13 cellular contexts compared by ENCODE assay signal in the genomic region with DNA sequence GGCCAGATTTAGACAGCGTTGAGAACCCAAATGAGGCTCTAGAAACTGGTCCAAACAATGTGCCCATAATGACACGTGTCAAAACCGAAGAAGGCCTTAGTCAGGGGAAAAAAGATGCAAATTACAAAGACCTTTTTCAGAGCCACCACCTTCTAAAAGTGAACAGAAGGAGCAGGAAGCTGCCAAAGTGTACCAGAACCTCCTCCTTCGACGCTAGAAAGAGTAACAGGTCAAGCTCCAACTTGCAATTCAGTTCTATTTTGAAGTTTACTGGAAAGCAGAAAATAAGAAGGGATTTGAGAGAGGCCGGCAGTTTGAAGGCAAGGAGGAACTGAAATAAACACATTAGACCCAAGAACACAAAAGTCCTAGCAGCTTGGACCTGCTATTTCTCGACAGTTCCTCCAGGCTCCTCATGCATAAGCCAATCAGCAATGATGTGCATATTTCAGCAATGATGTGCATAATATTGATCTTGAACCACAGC.
DNase-seq lines count a peak whose midpoint lies in the region; ATAC-seq lines count a peak whose summit lies in the region.
"Had no signal": no experiment of that assay in that cellular context is flagged by ENCODE, and none has a peak within 500 bp of the region (broad histone marks: within the 10 kb centered on the region; RNA-seq: fewer than 3 reads in every experiment).

No MANE protein-coding gene starts in this region.

- H2AFZ ChIP-seq in Karpas-422 (ENCODE audit: low read length) (no peak overlapping the region), mesenchymal stem cell (ENCODE audit: low read depth, low read length) (no peak overlapping the region)

- H2BK5ac ChIP-seq in mesenchymal stem cell (ENCODE audit: low read depth, low read length, poor library complexity, severe bottlenecking): no peak overlapping the region

- H3K36me3 ChIP-seq in Karpas-422 (ENCODE audit: insufficient read depth, low read length) (no peaks in the 10 kb centered on the region), mesenchymal stem cell (ENCODE audit: control insufficient read depth in 1 of 2, insufficient read depth in 2 of 2, low read depth in 1 of 2, low read length in 2 of 2) (peaks cover 0 to 7% of the 10 kb centered on the region in 2 experiments)

- no peak overlapping the region for H2BK15ac ChIP-seq in mesenchymal stem cell (ENCODE audit: low read depth, poor library complexity, severe bottlenecking)

- H3K79me1 ChIP-seq in mesenchymal stem cell (replicated peaks; ENCODE audit: low read length, poor library complexity, severe bottlenecking): no peaks in the 10 kb centered on the region

- DNase-seq in Karpas-422: peak; percentile 78
- no peak for DNase-seq in mesenchymal stem cell
- DNase-seq in activated effector memory CD4-positive, alpha-beta T cell treated with anti-CD3 and anti-CD28 coated beads, Interleukin-2, amount 50 U/mL, for 16 hours: no peak
- no peak for DNase-seq in T-helper 9 cell
- DNase-seq in stimulated activated CD4-positive, alpha-beta T cell treated with anti-CD3 and anti-CD28 coated beads, Interleukin-12 subunit alpha, Interleukin-12 subunit beta, amount 100 ng/mL, for 4 hours: no peak
- no peak for DNase-seq in NCI-H2227 treated with DMSO at 0.1 percent for 48 hours (lab: John Stamatoyannopoulos, UW)
- DNase-seq: endodermal cell, Kasumi-1, NCI-H510A treated with DMSO at 0.1 percent for 48 hours, T-cell had no signal

- WGBS in mesenchymal stem cell: 73% methylated on average over 6 of the region's 7 CpGs

- no peak overlapping the region for H2BK120ac ChIP-seq in mesenchymal stem cell (ENCODE audit: low read depth, low read length)

- H3K27ac ChIP-seq in Karpas-422 (ENCODE audit: low read length) (no peak overlapping the region), mesenchymal stem cell (ENCODE audit: low read length, poor library complexity, severe bottlenecking) (no peak overlapping the region)

- no peak overlapping the region for H3K4me3 ChIP-seq in Karpas-422 (ENCODE audit: low read length)
- H3K4me3 ChIP-seq in mesenchymal stem cell (ENCODE audit: insufficient read depth in 1 of 2, low read depth in 1 of 2, low read length in 2 of 2): no peak overlapping the region

- peaks cover 22% of the 10 kb centered on the region for H3K4me1 ChIP-seq in Karpas-422 (ENCODE audit: low read length)
- H3K4me1 ChIP-seq in mesenchymal stem cell (ENCODE audit: control insufficient read depth, insufficient read depth, low read depth, low read length): no peaks in the 10 kb centered on the region

- no peak overlapping the region for H4K91ac ChIP-seq in mesenchymal stem cell (ENCODE audit: low read length)

- peaks cover 30% of the 10 kb centered on the region; the same call in 1 of the 2 replicates for H4K20me1 ChIP-seq in Karpas-422 (ENCODE audit: insufficient read depth, low read depth, low read length)

- H4K8ac ChIP-seq in mesenchymal stem cell (ENCODE audit: low read length): no peak overlapping the region

- H3K9me3 ChIP-seq in Karpas-422 (ENCODE audit: low read length): no peaks in the 10 kb centered on the region
- no peaks in the 10 kb centered on the region for H3K9me3 ChIP-seq in mesenchymal stem cell (ENCODE audit: control insufficient read depth, low read length)

- H3K4ac ChIP-seq in mesenchymal stem cell (ENCODE audit: low read depth in 1 of 2, low read length in 2 of 2): no peak overlapping the region

- H3K18ac ChIP-seq in mesenchymal stem cell (ENCODE audit: low read depth in 1 of 2, low read length in 2 of 2): no peak overlapping the region

- H2AK5ac ChIP-seq in mesenchymal stem cell (ENCODE audit: low read length, severe bottlenecking): no peak overlapping the region

- no peaks in the 10 kb centered on the region for H3K79me2 ChIP-seq in Karpas-422 (ENCODE audit: low read length)

- H3K9ac ChIP-seq in Karpas-422 (ENCODE audit: low read length) (no peak overlapping the region), mesenchymal stem cell (ENCODE audit: low read length) (peak overlapping the region; percentile 81)

- H3K14ac ChIP-seq in mesenchymal stem cell (ENCODE audit: low read length in 2 of 2): no peak overlapping the region

- no peak overlapping the region for H2BK12ac ChIP-seq in mesenchymal stem cell (ENCODE audit: low read length in 2 of 2)

- ATAC-seq in GM18499 (IDR thresholded peaks at IDR 0.05; ENCODE audit: insufficient read depth, unreplicated experiment): peak; percentile 42
- ATAC-seq in GM21528 (IDR thresholded peaks at IDR 0.05; ENCODE audit: low FRiP score, unreplicated experiment): peak; percentile 66
- ATAC-seq: sciatic nerve, T-cell had no signal

- no peaks in the 10 kb centered on the region for H3K27me3 ChIP-seq in Karpas-422 (ENCODE audit: low read length)
- H3K27me3 ChIP-seq in mesenchymal stem cell (ENCODE audit: control insufficient read depth in 1 of 2, insufficient read depth in 1 of 2, low read length in 2 of 2): no peaks in the 10 kb centered on the region

- no peaks in the 10 kb centered on the region for H3K9me2 ChIP-seq in Karpas-422 (replicated peaks; ENCODE audit: insufficient read depth, low read length)

- no peak overlapping the region for H3K23ac ChIP-seq in mesenchymal stem cell (ENCODE audit: low read length in 2 of 2)

- peak overlapping the region; percentile 40 for H3K4me2 ChIP-seq in Karpas-422 (ENCODE audit: low read depth, low read length, poor library complexity, severe bottlenecking)
- no peak overlapping the region for H3K4me2 ChIP-seq in mesenchymal stem cell (ENCODE audit: low read length, poor library complexity, severe bottlenecking)
